Comparison of ENCODE assay signal across 13 cellular contexts in the genomic region with DNA sequence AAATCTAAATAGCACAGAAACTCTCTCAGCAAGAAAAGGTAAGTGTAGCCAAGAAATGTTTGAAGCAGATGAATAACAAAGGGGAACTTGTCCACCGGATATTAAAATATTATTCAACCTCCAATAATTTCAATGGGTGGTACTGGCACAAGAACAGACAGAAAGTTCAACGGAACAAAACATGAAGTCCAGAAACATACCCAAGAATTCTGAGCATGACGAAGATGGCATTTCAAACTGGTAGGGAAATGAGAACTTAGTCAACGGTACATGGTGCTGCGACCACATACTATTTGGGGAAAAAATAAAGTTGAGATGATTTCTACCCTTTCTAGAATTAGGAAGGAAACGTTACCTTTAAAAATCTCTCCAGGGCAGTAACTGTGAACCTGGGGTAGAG. TPM values are rescaled to one million over a fixed set of nuclear protein-coding genes. Genes with fewer than 3 reads are reported as not detected.
DNase-seq lines count a peak whose midpoint lies in the region; ATAC-seq lines count a peak whose summit lies in the region.
"Had no signal": no experiment of that assay in that cellular context is flagged by ENCODE, and none has a peak within 500 bp of the region (broad histone marks: within the 10 kb centered on the region; RNA-seq: fewer than 3 reads in every experiment).

No MANE protein-coding gene starts in this region.

- peak overlapping the region; percentile 90 for H3K27ac Mint-ChIP-seq in activated CD4-positive, alpha-beta T cell treated with anti-CD3 and anti-CD28 coated beads for 36 hours
- peak overlapping the region; percentile 21 to 75 for H3K27ac Mint-ChIP-seq in T-cell
- peak overlapping the region; percentile 73 for H3K27ac Mint-ChIP-seq in stimulated activated memory B cell treated with anti-CD40 and anti-IgM and Interleukin-4, amounts not matched to agents 10 μg/mL and 1 μg/mL and 100 μg/mL, for 72 hours

- DNase-seq in activated CD4-positive, alpha-beta T cell treated with anti-CD3 and anti-CD28 coated beads for 36 hours: no peak
- DNase-seq in activated CD4-positive, alpha-beta T cell treated with anti-CD3 and anti-CD28 coated beads, Interleukin-2, amount 50 U/mL, for 4 hours: no peak
- no peak for DNase-seq in T-cell
- no peak for DNase-seq in epithelial cell of prostate (ENCODE audit: low read depth, low spot score)
- no peak for DNase-seq in NCI-H187 (lab: John Stamatoyannopoulos, UW)
- no peak for DNase-seq in stimulated activated CD4-positive, alpha-beta T cell treated with anti-CD3 and anti-CD28 coated beads, Interleukin-1b, Interleukin-23, amount 100 ng/mL, for 48 hours
- DNase-seq: GOT3, mucosa of descending colon, OCI-M1, sigmoid colon, tibial artery had no signal

- intact Hi-C loops in activated CD4-positive, alpha-beta T cell treated with anti-CD3 and anti-CD28 coated beads for 36 hours (cut with DNase I, micrococcal nuclease): loop anchor here in 1 of 2 experiments (1.0 to 2.0 kb wide), 2 partner anchors 40 to 58 kb away; no protein-coding TSS in a partner anchor

- peak overlapping the region; percentile 8 for H3K27ac ChIP-seq in epithelial cell of prostate

- H3K4me1 Mint-ChIP-seq in activated CD4-positive, alpha-beta T cell treated with anti-CD3 and anti-CD28 coated beads for 36 hours: peaks cover 87% of the 10 kb centered on the region
- peaks cover 75 to 91% (median 88%) of the 10 kb centered on the region in 3 donors for H3K4me1 Mint-ChIP-seq in T-cell
- peaks cover 82% of the 10 kb centered on the region for H3K4me1 Mint-ChIP-seq in stimulated activated memory B cell treated with anti-CD40 and anti-IgM and Interleukin-4, amounts not matched to agents 10 μg/mL and 1 μg/mL and 100 μg/mL, for 72 hours

- POLR2A ChIA-PET in activated CD4-positive, alpha-beta T cell treated with anti-CD3 and anti-CD28 coated beads for 36 hours (lab: Charles Lee): interaction anchor here (0.5 to 1.2 kb wide), 3 partner anchors 30 to 41 kb away, joined by 3 to 8 read pairs (median 7); no protein-coding TSS in a partner anchor
- POLR2A ChIA-PET in T-cell (lab: Charles Lee): interaction anchor here in 1 of 2 donors (0.7 kb wide), 1 partner anchor 36 kb away, joined by 14 read pairs; no protein-coding TSS in a partner anchor

- H3K36me3 Mint-ChIP-seq in activated CD4-positive, alpha-beta T cell treated with anti-CD3 and anti-CD28 coated beads for 36 hours (ENCODE audit: low read depth): peaks cover 57% of the 10 kb centered on the region
- no peaks in the 10 kb centered on the region for H3K36me3 Mint-ChIP-seq in T-cell
- H3K36me3 Mint-ChIP-seq in stimulated activated memory B cell treated with anti-CD40 and anti-IgM and Interleukin-4, amounts not matched to agents 10 μg/mL and 1 μg/mL and 100 μg/mL, for 72 hours: peaks cover 4% of the 10 kb centered on the region

- H3K27me3 Mint-ChIP-seq in activated CD4-positive, alpha-beta T cell treated with anti-CD3 and anti-CD28 coated beads for 36 hours: no peaks in the 10 kb centered on the region
- H3K27me3 Mint-ChIP-seq in T-cell: no peaks in the 10 kb centered on the region
- H3K27me3 Mint-ChIP-seq in stimulated activated memory B cell treated with anti-CD40 and anti-IgM and Interleukin-4, amounts not matched to agents 10 μg/mL and 1 μg/mL and 100 μg/mL, for 72 hours: no peaks in the 10 kb centered on the region

- peak overlapping the region; percentile 32 for H3K4me3 Mint-ChIP-seq in activated CD4-positive, alpha-beta T cell treated with anti-CD3 and anti-CD28 coated beads for 36 hours
- H3K4me3 Mint-ChIP-seq in T-cell: peak overlapping the region in 1 of 3 donors; percentile 17
- H3K4me3 Mint-ChIP-seq in stimulated activated memory B cell treated with anti-CD40 and anti-IgM and Interleukin-4, amounts not matched to agents 10 μg/mL and 1 μg/mL and 100 μg/mL, for 72 hours: peak overlapping the region; percentile 34

- ATAC-seq in activated CD4-positive, alpha-beta T cell treated with anti-CD3 and anti-CD28 coated beads for 36 hours: no peak
- no peak for ATAC-seq in T-cell (replicated peaks in 1 of 4)
- ATAC-seq in stimulated activated memory B cell treated with anti-CD40 and anti-IgM and Interleukin-4, amounts not matched to agents 10 μg/mL and 1 μg/mL and 100 μg/mL, for 72 hours: peak; percentile 85
- no peak for ATAC-seq in HG03520 (IDR thresholded peaks at IDR 0.05; ENCODE audit: unreplicated experiment)
- ATAC-seq: mucosa of descending colon had no signal

- CTCF ChIA-PET in activated CD4-positive, alpha-beta T cell treated with anti-CD3 and anti-CD28 coated beads for 36 hours (lab: Charles Lee): interaction anchor here (0.6 to 1.9 kb wide), 6 partner anchors 9 to 238 kb away, joined by 3 to 10 read pairs (median 4); no protein-coding TSS in a partner anchor
- CTCF ChIA-PET in T-cell (lab: Charles Lee): interaction anchor here (0.6 to 2.0 kb wide), 2 partner anchors 12 to 158 kb away, joined by 3 to 8 read pairs; no protein-coding TSS in a partner anchor

- no peaks in the 10 kb centered on the region for H3K9me3 Mint-ChIP-seq in activated CD4-positive, alpha-beta T cell treated with anti-CD3 and anti-CD28 coated beads for 36 hours (ENCODE audit: low read depth)
- no peaks in the 10 kb centered on the region for H3K9me3 Mint-ChIP-seq in T-cell
- no peaks in the 10 kb centered on the region for H3K9me3 Mint-ChIP-seq in stimulated activated memory B cell treated with anti-CD40 and anti-IgM and Interleukin-4, amounts not matched to agents 10 μg/mL and 1 μg/mL and 100 μg/mL, for 72 hours

RNA-seq across cellular contexts. Expression of a gene that starts 5.5 kb away (rescaled TPM):
- 10 to 100 TPM; 31.5 to 36.1 TPM for total RNA-seq in activated CD4-positive, alpha-beta T cell treated with anti-CD3 and anti-CD28 coated beads for 36 hours
- 10 to 100 TPM; 10.8 to 17.7 (median 14.8) TPM for total RNA-seq in T-cell

RNA-seq across cellular contexts. Expression of a gene that starts 30.9 kb away (rescaled TPM):
- total RNA-seq in activated CD4-positive, alpha-beta T cell treated with anti-CD3 and anti-CD28 coated beads for 36 hours: 10 to 100 TPM; 14.5 to 20.8 TPM
- total RNA-seq in T-cell: 10 to 100 TPM; 31.3 to 39.9 (median 38.4) TPM

RNA-seq across cellular contexts. Expression of a gene that starts 48.7 kb away (rescaled TPM):
- 100 to 1,000 TPM; 167 to 185 TPM for total RNA-seq in activated CD4-positive, alpha-beta T cell treated with anti-CD3 and anti-CD28 coated beads for 36 hours
- 100 to 1,000 TPM in 2 of 5 donors, 10 to 100 TPM in 3; 77.0 to 199 (median 97.0) TPM for total RNA-seq in T-cell
